1 cellular context compared by ENCODE assay signal in genomic region chr15:90529369-90530249, GRCh38.
TF ChIP-seq lines count a peak whose summit lies in the region.

A gene with protein sequence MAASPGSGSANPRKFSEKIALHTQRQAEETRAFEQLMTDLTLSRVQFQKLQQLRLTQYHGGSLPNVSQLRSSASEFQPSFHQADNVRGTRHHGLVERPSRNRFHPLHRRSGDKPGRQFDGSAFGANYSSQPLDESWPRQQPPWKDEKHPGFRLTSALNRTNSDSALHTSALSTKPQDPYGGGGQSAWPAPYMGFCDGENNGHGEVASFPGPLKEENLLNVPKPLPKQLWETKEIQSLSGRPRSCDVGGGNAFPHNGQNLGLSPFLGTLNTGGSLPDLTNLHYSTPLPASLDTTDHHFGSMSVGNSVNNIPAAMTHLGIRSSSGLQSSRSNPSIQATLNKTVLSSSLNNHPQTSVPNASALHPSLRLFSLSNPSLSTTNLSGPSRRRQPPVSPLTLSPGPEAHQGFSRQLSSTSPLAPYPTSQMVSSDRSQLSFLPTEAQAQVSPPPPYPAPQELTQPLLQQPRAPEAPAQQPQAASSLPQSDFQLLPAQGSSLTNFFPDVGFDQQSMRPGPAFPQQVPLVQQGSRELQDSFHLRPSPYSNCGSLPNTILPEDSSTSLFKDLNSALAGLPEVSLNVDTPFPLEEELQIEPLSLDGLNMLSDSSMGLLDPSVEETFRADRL (plus strand): TSS chr15:90529923. CDS start chr15:90530072, 149 bp downstream.

TF ChIP-seq in HepG2, 621 proteins besides CTCF, POLR2A, EP300 and RAD21 (continued from another document):
- TF ChIP-seq HNF4G (IDR thresholded peaks at IDR 0.05; ENCODE audit: borderline replicate concordance, low read depth, low read length) (no peak), HNF4G (CRISPR knock-in tag; IDR thresholded peaks at IDR 0.05; ENCODE audit: borderline replicate concordance, low read depth) (no peak), SUZ12 (IDR thresholded peaks at IDR 0.05; ENCODE audit: low read depth, low read length) (no peak), THAP11 (CRISPR knock-in tag; IDR thresholded peaks at IDR 0.05) (no peak), SRY (CRISPR knock-in tag; IDR thresholded peaks at IDR 0.05) (0 out of 2 replicates have a peak, but pooled peaks have one; percentile 6), ZNF563 (CRISPR knock-in tag; IDR thresholded peaks at IDR 0.05) (peak; percentile 72), PHF21A (CRISPR knock-in tag; IDR thresholded peaks at IDR 0.05) (no peak), ZNF746 (CRISPR knock-in tag; IDR thresholded peaks at IDR 0.05) (0 out of 2 replicates have a peak, but pooled peaks have one; percentile 13)
- TF ChIP-seq, protein P1, sequence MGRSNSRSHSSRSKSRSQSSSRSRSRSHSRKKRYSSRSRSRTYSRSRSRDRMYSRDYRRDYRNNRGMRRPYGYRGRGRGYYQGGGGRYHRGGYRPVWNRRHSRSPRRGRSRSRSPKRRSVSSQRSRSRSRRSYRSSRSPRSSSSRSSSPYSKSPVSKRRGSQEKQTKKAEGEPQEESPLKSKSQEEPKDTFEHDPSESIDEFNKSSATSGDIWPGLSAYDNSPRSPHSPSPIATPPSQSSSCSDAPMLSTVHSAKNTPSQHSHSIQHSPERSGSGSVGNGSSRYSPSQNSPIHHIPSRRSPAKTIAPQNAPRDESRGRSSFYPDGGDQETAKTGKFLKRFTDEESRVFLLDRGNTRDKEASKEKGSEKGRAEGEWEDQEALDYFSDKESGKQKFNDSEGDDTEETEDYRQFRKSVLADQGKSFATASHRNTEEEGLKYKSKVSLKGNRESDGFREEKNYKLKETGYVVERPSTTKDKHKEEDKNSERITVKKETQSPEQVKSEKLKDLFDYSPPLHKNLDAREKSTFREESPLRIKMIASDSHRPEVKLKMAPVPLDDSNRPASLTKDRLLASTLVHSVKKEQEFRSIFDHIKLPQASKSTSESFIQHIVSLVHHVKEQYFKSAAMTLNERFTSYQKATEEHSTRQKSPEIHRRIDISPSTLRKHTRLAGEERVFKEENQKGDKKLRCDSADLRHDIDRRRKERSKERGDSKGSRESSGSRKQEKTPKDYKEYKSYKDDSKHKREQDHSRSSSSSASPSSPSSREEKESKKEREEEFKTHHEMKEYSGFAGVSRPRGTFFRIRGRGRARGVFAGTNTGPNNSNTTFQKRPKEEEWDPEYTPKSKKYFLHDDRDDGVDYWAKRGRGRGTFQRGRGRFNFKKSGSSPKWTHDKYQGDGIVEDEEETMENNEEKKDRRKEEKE (IDR thresholded peaks at IDR 0.05): no peak
